10 cellular contexts compared by ENCODE assay signal in the genomic region with DNA sequence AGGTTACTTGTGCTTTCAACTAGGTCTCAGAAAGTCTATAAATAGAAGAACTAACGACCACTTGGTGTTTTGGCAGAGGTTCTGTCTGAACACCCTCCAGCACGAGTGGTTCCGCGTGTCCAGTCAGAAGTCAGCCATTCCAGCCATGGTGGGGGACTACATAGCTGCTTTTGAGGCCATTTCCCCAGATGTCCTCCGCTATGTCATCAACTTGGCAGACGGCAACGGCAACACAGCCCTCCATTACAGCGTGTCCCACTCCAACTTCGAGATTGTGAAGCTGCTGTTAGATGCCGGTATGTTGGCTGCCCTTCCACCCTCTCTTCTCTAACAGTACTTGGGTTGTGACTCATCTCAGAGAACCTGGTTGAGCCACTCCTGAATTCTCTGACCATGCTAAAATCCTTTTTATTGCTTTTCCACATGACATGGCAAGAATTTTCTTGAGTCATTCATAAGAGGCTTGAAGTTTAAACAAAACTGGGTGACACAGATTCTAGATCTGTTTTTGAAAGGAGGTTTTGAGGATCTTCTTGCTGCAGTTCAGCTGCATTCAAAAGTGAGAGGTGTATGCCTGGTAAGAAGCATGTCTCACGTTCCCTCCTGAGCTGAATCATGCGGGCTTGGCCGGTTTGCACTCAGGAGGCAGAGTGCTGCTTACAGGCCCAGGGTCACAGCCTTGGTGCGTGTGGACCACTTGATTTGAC.
DNase-seq lines count a peak whose midpoint lies in the region; ATAC-seq and TF ChIP-seq lines count a peak whose summit lies in the region.
"Had no signal": no experiment of that assay in that cellular context is flagged by ENCODE, and none has a peak within 500 bp of the region (broad histone marks: within the 10 kb centered on the region; RNA-seq: fewer than 3 reads in every experiment).

No MANE protein-coding gene starts in this region.

- DNase-seq in NCI-H2196 treated with DMSO at 0.1 percent for 48 hours (lab: John Stamatoyannopoulos, UW; ENCODE audit: unreplicated experiment) (peak; percentile 35), myocyte (ENCODE audit: low read depth) (peak; percentile 92), endodermal cell (no peak)
- no peak for DNase-seq in stimulated activated CD4-positive, alpha-beta T cell treated with anti-CD3 and anti-CD28 coated beads, Interleukin-12 subunit alpha, Interleukin-12 subunit beta, amount 100 ng/mL, for 4 hours

- H3K4me1 Mint-ChIP-seq in endodermal cell = peaks cover 10% of the 10 kb centered on the region

- ATAC-seq in HG02973 (IDR thresholded peaks at IDR 0.05; ENCODE audit: unreplicated experiment) (no peak), GM21515 (IDR thresholded peaks at IDR 0.05; ENCODE audit: unreplicated experiment) (no peak)

- H3K27me3 Mint-ChIP-seq in endodermal cell (ENCODE audit: insufficient read depth) = no peaks in the 10 kb centered on the region

- H3K9ac ChIP-seq in endodermal cell (ENCODE audit: extremely low read depth, low read length, poor library complexity, severe bottlenecking) = no peak overlapping the region

- H3K9me3 Mint-ChIP-seq in endodermal cell = no peaks in the 10 kb centered on the region
- H3K9me3 Mint-ChIP-seq: brain had no signal

- no peak overlapping the region for H2AFZ ChIP-seq in ACC112 (ENCODE audit: low read length, unreplicated experiment)

- H3K9me3 ChIP-seq in esophagus (ENCODE audit: control insufficient read depth in 2 of 2, insufficient read depth in 1 of 2, low read depth in 1 of 2, low read length in 1 of 2) = no peaks in the 10 kb centered on the region
- H3K9me3 ChIP-seq in endodermal cell (ENCODE audit: control insufficient read depth, low read length) = no peaks in the 10 kb centered on the region

- H3K27ac ChIP-seq in ACC112 (ENCODE audit: low read depth, low read length) = peak overlapping the region; percentile 80
- H3K27ac ChIP-seq in esophagus (ENCODE audit: low read depth in 2 of 2, low read length in 1 of 2) = peak overlapping the region; percentile 79 to 93
- H3K27ac ChIP-seq in endodermal cell (ENCODE audit: low read depth, low read length) = no peak overlapping the region
- H3K27ac ChIP-seq: C4-2B had no signal

- H3K4me1 ChIP-seq in ACC112 (ENCODE audit: control insufficient read depth, insufficient read depth, low read length, unreplicated experiment) (peaks cover 36% of the 10 kb centered on the region), esophagus (ENCODE audit: control insufficient read depth in 2 of 2, insufficient read depth in 2 of 2, low read length in 1 of 2) (peaks cover 0 to 7% of the 10 kb centered on the region in 2 donors), endodermal cell (ENCODE audit: control insufficient read depth, insufficient read depth, low read length) (peaks cover 7% of the 10 kb centered on the region)

- peaks cover 67% of the 10 kb centered on the region for H3K36me3 Mint-ChIP-seq in endodermal cell (ENCODE audit: low read depth)

- H3K4me3 Mint-ChIP-seq in endodermal cell = no peak overlapping the region
- H3K4me3 Mint-ChIP-seq: brain had no signal

- H3K36me3 ChIP-seq in ACC112 (ENCODE audit: insufficient read depth, low read length) = peaks cover 29% of the 10 kb centered on the region
- peaks cover 22 to 38% of the 10 kb centered on the region in 2 donors for H3K36me3 ChIP-seq in esophagus (ENCODE audit: control insufficient read depth in 2 of 2, insufficient read depth in 2 of 2, low read length in 1 of 2)
- H3K36me3 ChIP-seq in endodermal cell (ENCODE audit: control insufficient read depth, insufficient read depth, low read length) = peaks cover 44% of the 10 kb centered on the region

- H3K4me3 ChIP-seq in ACC112 (ENCODE audit: low read depth, low read length) = peak overlapping the region; percentile 36; the same call in 1 of the 2 replicates
- H3K4me3 ChIP-seq in esophagus (ENCODE audit: low read depth in 1 of 2, low read length in 2 of 2) = no peak overlapping the region
- H3K4me3 ChIP-seq in endodermal cell (ENCODE audit: low read length) = no peak overlapping the region

- WGBS in esophagus, 2 donors = 50 to 66% methylated on average over 14 of the region's 14 CpGs
- WGBS in endodermal cell (ENCODE audit: insufficient coverage in 1 of 2, insufficient read length in 1 of 2), 2 experiments = 94 to 96% methylated on average over 14 of the region's 14 CpGs

- no peak for TF ChIP-seq CTCF in endodermal cell (conservative IDR thresholded peaks at IDR 0.05)

- H3K27me3 ChIP-seq in ACC112 (ENCODE audit: insufficient read depth, low read length) (no peaks in the 10 kb centered on the region), esophagus (ENCODE audit: control insufficient read depth in 1 of 2, insufficient read depth in 2 of 2, low read length in 2 of 2) (no peaks in the 10 kb centered on the region), endodermal cell (ENCODE audit: control insufficient read depth, insufficient read depth, low read length, poor library complexity, severe bottlenecking) (no peaks in the 10 kb centered on the region)

- no peaks in the 10 kb centered on the region for H3K79me2 ChIP-seq in ACC112 (ENCODE audit: control insufficient read depth, insufficient read depth, low read length, unreplicated experiment)

- no peak overlapping the region for H3K27ac Mint-ChIP-seq in endodermal cell

Comparison
In these comparisons a context has a peak if more than half of its experiments do, and no peak if none do; other contexts are left out.
1. DNase-seq: peak in NCI-H2196 treated with DMSO at 0.1 percent for 48 hours (single experiment) and myocyte (single experiment); none in endodermal cell (single experiment) and stimulated activated CD4-positive, alpha-beta T cell treated with anti-CD3 and anti-CD28 coated beads, Interleukin-12 subunit alpha, Interleukin-12 subunit beta, amount 100 ng/mL, for 4 hours (single experiment).